29 cellular contexts compared by ENCODE assay signal in the genomic region with DNA sequence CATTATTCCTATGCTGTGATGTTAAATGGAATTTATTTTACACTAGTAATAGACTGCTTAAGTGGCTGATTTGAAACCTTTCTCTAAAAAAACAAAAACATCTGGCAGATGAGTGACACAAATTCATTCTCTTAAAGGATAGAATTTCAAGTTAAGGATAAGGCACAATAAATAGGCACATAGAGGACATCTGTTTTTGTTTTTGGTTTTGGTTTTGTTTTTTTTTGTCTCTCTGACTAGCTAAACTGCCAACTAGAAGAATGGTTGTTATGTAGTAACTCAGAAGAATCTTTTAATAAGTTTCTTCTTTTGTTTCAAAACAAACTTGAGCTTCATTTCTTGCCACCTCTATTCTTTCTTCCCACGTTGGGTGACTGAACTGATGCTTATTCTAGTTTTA. TPM values are rescaled to one million over a fixed set of nuclear protein-coding genes. Genes with fewer than 3 reads are reported as not detected.
"Had no signal": no experiment of that assay in that cellular context is flagged by ENCODE, and none has a peak within 500 bp of the region (broad histone marks: within the 10 kb centered on the region; RNA-seq: fewer than 3 reads in every experiment).

No MANE protein-coding gene starts in this region.

- H3K36me3 ChIP-seq: cardiac muscle cell, colonic mucosa had no signal

- H3K4me2 ChIP-seq: smooth muscle cell had no signal

- H3K4me3 ChIP-seq: ascending aorta, cardiac muscle cell, colonic mucosa, dorsolateral prefrontal cortex, gastrocnemius medialis, left ventricle myocardium inferior, right atrium auricular region, smooth muscle cell, upper lobe of right lung had no signal

- H3K27me3 ChIP-seq: ascending aorta, cardiac muscle cell, colonic mucosa, dorsolateral prefrontal cortex, gastrocnemius medialis, right atrium auricular region, upper lobe of right lung had no signal

- DNase-seq: activated CD4-positive, alpha-beta T cell treated with anti-CD3 and anti-CD28 coated beads for 4 hours; activated CD4-positive, alpha-beta T cell treated with anti-CD3 and anti-CD28 coated beads, Interleukin-2, amount 50 U/mL, for 48 hours; activated CD8-positive, alpha-beta memory T cell treated with anti-CD3 and anti-CD28 coated beads for 24 hours; activated effector memory CD4-positive, alpha-beta T cell treated with anti-CD3 and anti-CD28 coated beads, Interleukin-2, amount 50 U/mL, for 16 hours; activated naive CD4-positive, alpha-beta T cell treated with anti-CD3 and anti-CD28 coated beads for 36 hours; activated naive CD8-positive, alpha-beta T cell treated with anti-CD3 and anti-CD28 coated beads for 36 hours; cerebellar nuclear complex; colonic mucosa; dorsolateral prefrontal cortex; effector memory CD8-positive, alpha-beta T cell; gastrocnemius medialis; glutamatergic neuron; left ventricle myocardium inferior; mammary epithelial cell; naive thymus-derived CD8-positive, alpha-beta T cell; nucleus accumbens; stimulated activated CD4-positive, alpha-beta T cell treated with anti-CD3 and anti-CD28 coated beads, Interleukin-1b, Interleukin-23, amount 100 ng/mL, for 48 hours; stimulated activated CD4-positive, alpha-beta T cell treated with anti-CD3 and anti-CD28 coated beads, Interleukin-4, amount 100 ng/mL, for 4 hours; stimulated activated CD8-positive, alpha-beta memory T cell treated with anti-CD3 and anti-CD28 coated beads, Interleukin-4, amount 100 ng/mL, for 48 hours; stimulated activated naive CD8-positive, alpha-beta T cell treated with anti-CD3 and anti-CD28 coated beads, Interleukin-15, amount 100 ng/mL, for 72 hours; substantia nigra; upper lobe of right lung had no signal

- ATAC-seq: effector memory CD8-positive, alpha-beta T cell; esophagus mucosa; gastrocnemius medialis; naive thymus-derived CD8-positive, alpha-beta T cell; stimulated activated memory B cell treated with anti-CD40 and anti-IgM and Interleukin-4, amounts not matched to agents 10 μg/mL and 1 μg/mL and 100 μg/mL, for 72 hours; stimulated activated naive CD8-positive, alpha-beta T cell treated with anti-CD3 and anti-CD28 coated beads, Interleukin-15, amount 100 ng/mL, for 72 hours; upper lobe of right lung had no signal

- H3K9me3 ChIP-seq: ascending aorta, colonic mucosa, gastrocnemius medialis, left ventricle myocardium inferior, right atrium auricular region, upper lobe of right lung had no signal

- H3K4me1 ChIP-seq: colonic mucosa, upper lobe of right lung had no signal

- H3K27ac ChIP-seq: ascending aorta, cardiac muscle cell, colonic mucosa, gastrocnemius medialis, left ventricle myocardium inferior, right atrium auricular region, upper lobe of right lung had no signal

- FAIRE-seq: islet of Langerhans had no signal

RNA-seq across cellular contexts. Expression of a gene that starts 45.6 kb away (rescaled TPM):
- total RNA-seq: ascending aorta, left ventricle myocardium inferior, right atrium auricular region had no signal
- polyA plus RNA-seq: mammary epithelial cell had no signal
